Comparison of ENCODE assay signal across 8 cellular contexts in genomic region chr19:12881172-12881808, GRCh38. TPM values are rescaled to one million over a fixed set of nuclear protein-coding genes. Genes with fewer than 3 reads are reported as not detected.
DNase-seq lines count a peak whose midpoint lies in the region; ATAC-seq and FAIRE-seq lines count a peak whose summit lies in the region.

DNASE2 (minus strand) TSS chr19:12881449; CDS start chr19:12881375, 74 bp downstream.

- H3K9me3 ChIP-seq in NT2/D1 (ENCODE audit: insufficient read depth, low read length) (peaks cover 16% of the 10 kb centered on the region), mesodermal cell (ENCODE audit: control insufficient read depth, low read length) (peaks cover 27% of the 10 kb centered on the region)

- DNase-seq in CMK (ENCODE audit: low read depth) = peak; percentile 67
- DNase-seq in HTR-8/SVneo (ENCODE audit: insufficient read length, low spot score) = peak; percentile 97
- DNase-seq in NT2/D1 (ENCODE audit: low read depth, low spot score) = peak; percentile 92
- peak; percentile 83 for DNase-seq in activated CD8-positive, alpha-beta memory T cell treated with anti-CD3 and anti-CD28 coated beads, Interleukin-2, amount 50 U/mL, for 24 hours (ENCODE audit: extremely low read depth)
- peak; percentile 71 to 78 for DNase-seq in stimulated activated CD8-positive, alpha-beta memory T cell treated with anti-CD3 and anti-CD28 coated beads, Interleukin-15, amount 100 ng/mL, for 4 hours (ENCODE audit: low read depth in 2 of 2)

- ATAC-seq in GM21360 (IDR thresholded peaks at IDR 0.05; ENCODE audit: unreplicated experiment) = peak; percentile 68

- FAIRE-seq in HTR-8/SVneo (lab: Jason Lieb, UNC) = peak; percentile 36

- H3K27ac ChIP-seq in mesodermal cell (ENCODE audit: low read depth, low read length, severe bottlenecking) = peak within 1 kb of the TSS; percentile 36

- WGBS in mesodermal cell (ENCODE audit: insufficient coverage in 2 of 2), 2 experiments = 0% methylated on average over 34 of the region's 38 CpGs

- H3K4me3 ChIP-seq in NT2/D1 (ENCODE audit: insufficient read length, low read depth) (peak within 1 kb of the TSS; percentile 78), mesodermal cell (ENCODE audit: extremely low read depth, insufficient read depth, low read length, poor library complexity, severe bottlenecking) (peak within 1 kb of the TSS; percentile 64)

- peaks cover 3% of the 10 kb centered on the region for H3K4me1 ChIP-seq in NT2/D1 (ENCODE audit: insufficient read depth, insufficient read length)
- peaks cover 4% of the 10 kb centered on the region for H3K4me1 ChIP-seq in mesodermal cell (ENCODE audit: control insufficient read depth, insufficient read depth, low read length, poor library complexity, severe bottlenecking)

- peaks cover 33% of the 10 kb centered on the region for H3K27me3 ChIP-seq in NT2/D1 (ENCODE audit: insufficient read depth, insufficient read length)

- in situ Hi-C loops in endometrial microvascular endothelial cells (cut with HindIII; ENCODE audit: inconsistent ontology term, low pct_unique_long_range_greater_than_20kb, low sequenced_read_pairs) = no loop called here

- H3K36me3 ChIP-seq in NT2/D1 (ENCODE audit: insufficient read depth, insufficient read length, low read length) = no peaks in the 10 kb centered on the region
- H3K36me3 ChIP-seq in mesodermal cell (ENCODE audit: control insufficient read depth, insufficient read depth, low read length) = peaks cover 5% of the 10 kb centered on the region

- peak within 1 kb of the TSS; percentile 82 for H3K9ac ChIP-seq in NT2/D1 (ENCODE audit: insufficient read length, low read depth)

RNA-seq across cellular contexts. Expression of gene DNASE2, which starts in this region (rescaled TPM):
- 35.1 TPM for total RNA-seq in endometrial microvascular endothelial cells (ENCODE audit: inconsistent ontology term)
- polyA plus RNA-seq in mesodermal cell (2013, experiment 1 of 2) = 28.8 TPM
- polyA plus RNA-seq in mesodermal cell (2013, experiment 2 of 2) = 26.5 TPM

Comparison
In these comparisons a context has a peak if more than half of its experiments do, and no peak if none do; other contexts are left out.
1. Peak in every context shown above with its lines: DNase-seq, ATAC-seq, H3K4me3 ChIP-seq and H3K27ac ChIP-seq.